Comparison of ENCODE assay signal across 15 cellular contexts in genomic region chr12:53195516-53196420, GRCh38.
DNase-seq lines count a peak whose midpoint lies in the region; ATAC-seq and TF ChIP-seq lines count a peak whose summit lies in the region.
"Had no signal": no experiment of that assay in that cellular context is flagged by ENCODE, and none has a peak within 500 bp of the region (broad histone marks: within the 10 kb centered on the region; RNA-seq: fewer than 3 reads in every experiment).

No MANE protein-coding gene starts in this region.

- H3K36me3 Mint-ChIP-seq in activated naive CD4-positive, alpha-beta T cell treated with anti-CD3 and anti-CD28 coated beads, Interleukin-2, amount 50 U/mL, for 24 hours = peaks cover 8% of the 10 kb centered on the region
- H3K36me3 Mint-ChIP-seq in central memory CD8-positive, alpha-beta T cell (ENCODE audit: insufficient read depth) = peaks cover 63% of the 10 kb centered on the region
- H3K36me3 Mint-ChIP-seq in stimulated activated memory B cell treated with anti-CD40 and anti-IgM and Interleukin-4, amounts not matched to agents 10 μg/mL and 1 μg/mL and 100 μg/mL, for 72 hours = peaks cover 78% of the 10 kb centered on the region

- H3K36me3 ChIP-seq in KMS-11 (ENCODE audit: insufficient read depth) = peaks cover 67% of the 10 kb centered on the region; the same call in 1 of the 2 replicates

- H3K4me3 ChIP-seq in KMS-11 (IDR thresholded peaks at IDR 0.05; ENCODE audit: insufficient read depth, low read depth, low read length) = no peak overlapping the region
- H3K4me3 ChIP-seq: MG63 had no signal

- H3K4me1 Mint-ChIP-seq in activated naive CD4-positive, alpha-beta T cell treated with anti-CD3 and anti-CD28 coated beads, Interleukin-2, amount 50 U/mL, for 24 hours = peaks cover 42% of the 10 kb centered on the region
- peaks cover 51% of the 10 kb centered on the region for H3K4me1 Mint-ChIP-seq in central memory CD8-positive, alpha-beta T cell
- peaks cover 62% of the 10 kb centered on the region for H3K4me1 Mint-ChIP-seq in stimulated activated memory B cell treated with anti-CD40 and anti-IgM and Interleukin-4, amounts not matched to agents 10 μg/mL and 1 μg/mL and 100 μg/mL, for 72 hours

- no peak overlapping the region for H3K9ac ChIP-seq in KMS-11

- H3K27me3 Mint-ChIP-seq in activated naive CD4-positive, alpha-beta T cell treated with anti-CD3 and anti-CD28 coated beads, Interleukin-2, amount 50 U/mL, for 24 hours = no peaks in the 10 kb centered on the region
- no peaks in the 10 kb centered on the region for H3K27me3 Mint-ChIP-seq in central memory CD8-positive, alpha-beta T cell
- no peaks in the 10 kb centered on the region for H3K27me3 Mint-ChIP-seq in stimulated activated memory B cell treated with anti-CD40 and anti-IgM and Interleukin-4, amounts not matched to agents 10 μg/mL and 1 μg/mL and 100 μg/mL, for 72 hours

- H2AFZ ChIP-seq in KMS-11 (ENCODE audit: low read depth) = no peak overlapping the region

- no peak overlapping the region; the same call in 1 of the 2 replicates for H3K4me2 ChIP-seq in KMS-11

- no peak for ATAC-seq in central memory CD8-positive, alpha-beta T cell (replicated peaks; ENCODE audit: extremely low read depth, poor library complexity, severe bottlenecking)
- no peak for ATAC-seq in stimulated activated memory B cell treated with anti-CD40 and anti-IgM and Interleukin-4, amounts not matched to agents 10 μg/mL and 1 μg/mL and 100 μg/mL, for 72 hours
- ATAC-seq in HG03039 (IDR thresholded peaks at IDR 0.05; ENCODE audit: unreplicated experiment) = no peak

- H3K27me3 ChIP-seq in KMS-11 (ENCODE audit: insufficient read depth, low read depth) = no peaks in the 10 kb centered on the region
- H3K27me3 ChIP-seq: MG63 had no signal

- H3K27ac ChIP-seq in KMS-11 = peak overlapping the region; percentile 30; the same call in 1 of the 2 replicates
- H3K27ac ChIP-seq: HL-60, RWPE1 had no signal

- no peak overlapping the region for H3K4me3 Mint-ChIP-seq in activated naive CD4-positive, alpha-beta T cell treated with anti-CD3 and anti-CD28 coated beads, Interleukin-2, amount 50 U/mL, for 24 hours
- no peak overlapping the region for H3K4me3 Mint-ChIP-seq in central memory CD8-positive, alpha-beta T cell
- no peak overlapping the region for H3K4me3 Mint-ChIP-seq in stimulated activated memory B cell treated with anti-CD40 and anti-IgM and Interleukin-4, amounts not matched to agents 10 μg/mL and 1 μg/mL and 100 μg/mL, for 72 hours

- no peaks in the 10 kb centered on the region for H4K20me1 ChIP-seq in KMS-11 (ENCODE audit: insufficient read depth)

- H3K27ac Mint-ChIP-seq in activated naive CD4-positive, alpha-beta T cell treated with anti-CD3 and anti-CD28 coated beads, Interleukin-2, amount 50 U/mL, for 24 hours = peak overlapping the region; percentile 24
- H3K27ac Mint-ChIP-seq in central memory CD8-positive, alpha-beta T cell (ENCODE audit: low read depth) = peak overlapping the region; percentile 38
- H3K27ac Mint-ChIP-seq in stimulated activated memory B cell treated with anti-CD40 and anti-IgM and Interleukin-4, amounts not matched to agents 10 μg/mL and 1 μg/mL and 100 μg/mL, for 72 hours = peak overlapping the region; percentile 40

- no peak for DNase-seq in activated naive CD4-positive, alpha-beta T cell (lab: John Stamatoyannopoulos, UW)
- no peak for DNase-seq in central memory CD8-positive, alpha-beta T cell (ENCODE audit: low spot score in 2 of 2)
- DNase-seq in CD1c-positive myeloid dendritic cell (ENCODE audit: extremely low spot score) = no peak
- no peak for DNase-seq in GM19240 (ENCODE audit: insufficient read length, low spot score)
- DNase-seq: central memory CD4-positive, alpha-beta T cell; glutamatergic neuron; HCEC 1CT; MG63; NCI-H2029 treated with DMSO at 0.1 percent for 48 hours had no signal

- peaks cover 42% of the 10 kb centered on the region for H3K79me2 ChIP-seq in KMS-11 (ENCODE audit: insufficient read depth, low read depth)

- H3K4me1 ChIP-seq in KMS-11 (ENCODE audit: low read depth, poor library complexity, severe bottlenecking) = peaks cover 91% of the 10 kb centered on the region

- H3K9me3 Mint-ChIP-seq in activated naive CD4-positive, alpha-beta T cell treated with anti-CD3 and anti-CD28 coated beads, Interleukin-2, amount 50 U/mL, for 24 hours = no peaks in the 10 kb centered on the region
- no peaks in the 10 kb centered on the region for H3K9me3 Mint-ChIP-seq in central memory CD8-positive, alpha-beta T cell
- H3K9me3 Mint-ChIP-seq in stimulated activated memory B cell treated with anti-CD40 and anti-IgM and Interleukin-4, amounts not matched to agents 10 μg/mL and 1 μg/mL and 100 μg/mL, for 72 hours = no peaks in the 10 kb centered on the region

- no peak for TF ChIP-seq CTCF in KMS-11 (conservative IDR thresholded peaks at IDR 0.05; ENCODE audit: low read depth, low read length)
